8 cellular contexts compared by ENCODE assay signal in genomic region chr4:56979674-56980073, GRCh38. TPM values are rescaled to one million over a fixed set of nuclear protein-coding genes. Genes with fewer than 3 reads are reported as not detected.
DNase-seq lines count a peak whose midpoint lies in the region; ATAC-seq and FAIRE-seq lines count a peak whose summit lies in the region.

No MANE protein-coding gene starts in this region.

- H3K36me3 ChIP-seq in ES-I3 (ENCODE audit: insufficient read depth, low read length) = peaks cover 2% of the 10 kb centered on the region

- DNase-seq in OCI-M1 (lab: John Stamatoyannopoulos, UW) (peak; percentile 65), islet precursor cell (peak; percentile 66), frontal cortex (ENCODE audit: low spot score in 2 of 2) (no peak), cerebellar nuclear complex (lab: John Stamatoyannopoulos, UW) (no peak), NCI-H1105 treated with DMSO at 0.1 percent for 48 hours (lab: John Stamatoyannopoulos, UW) (no peak)
- peak; percentile 61 for DNase-seq in activated naive CD8-positive, alpha-beta T cell treated with anti-CD3 and anti-CD28 coated beads, Interleukin-2, amount 10 ng/mL, durations not matched to agents 7 days and 5 days
- peak; percentile 40 for DNase-seq in stimulated activated CD4-positive, alpha-beta T cell treated with anti-CD3 and anti-CD28 coated beads, Interleukin-4, amount 100 ng/mL, for 1 hour

- H3K27me3 Mint-ChIP-seq in activated naive CD8-positive, alpha-beta T cell treated with anti-CD3 and anti-CD28 coated beads, Interleukin-2, amount 10 ng/mL, durations not matched to agents 7 days and 5 days = no peaks in the 10 kb centered on the region

- H3K27ac Mint-ChIP-seq in activated naive CD8-positive, alpha-beta T cell treated with anti-CD3 and anti-CD28 coated beads, Interleukin-2, amount 10 ng/mL, durations not matched to agents 7 days and 5 days = peak overlapping the region; percentile 99

- POLR2A ChIA-PET in activated naive CD8-positive, alpha-beta T cell treated with anti-CD3 and anti-CD28 coated beads, Interleukin-2, amount 10 ng/mL, durations not matched to agents 7 days and 5 days (lab: Charles Lee) = interaction anchor here (0.7 to 4.7 kb wide), 11 partner anchors 9 to 592 kb away, joined by 3 to 107 read pairs (median 10); partner anchors contain the start of genes AASDH, IGFBP7, PAICS and PPAT

- no peaks in the 10 kb centered on the region for H3K9me3 ChIP-seq in ES-I3 (ENCODE audit: control insufficient read depth, insufficient read depth, low read length)

- no peaks in the 10 kb centered on the region; the same call in 1 of the 2 replicates for H3K4me1 ChIP-seq in ES-I3 (ENCODE audit: insufficient read depth, low read length)

- no peak for FAIRE-seq in frontal cortex (lab: Jason Lieb, UNC)

- peaks cover 16% of the 10 kb centered on the region for H3K36me3 Mint-ChIP-seq in activated naive CD8-positive, alpha-beta T cell treated with anti-CD3 and anti-CD28 coated beads, Interleukin-2, amount 10 ng/mL, durations not matched to agents 7 days and 5 days

- no peak for ATAC-seq in activated naive CD8-positive, alpha-beta T cell treated with anti-CD3 and anti-CD28 coated beads, Interleukin-2, amount 10 ng/mL, durations not matched to agents 7 days and 5 days (ENCODE audit: low read depth)

- H3K9me3 Mint-ChIP-seq in activated naive CD8-positive, alpha-beta T cell treated with anti-CD3 and anti-CD28 coated beads, Interleukin-2, amount 10 ng/mL, durations not matched to agents 7 days and 5 days = no peaks in the 10 kb centered on the region

- H3K4me3 Mint-ChIP-seq in activated naive CD8-positive, alpha-beta T cell treated with anti-CD3 and anti-CD28 coated beads, Interleukin-2, amount 10 ng/mL, durations not matched to agents 7 days and 5 days = peak overlapping the region; percentile 99

- H3K4me1 Mint-ChIP-seq in activated naive CD8-positive, alpha-beta T cell treated with anti-CD3 and anti-CD28 coated beads, Interleukin-2, amount 10 ng/mL, durations not matched to agents 7 days and 5 days = peaks cover 41% of the 10 kb centered on the region

- peak overlapping the region; percentile 100; the same call in 1 of the 2 replicates for H3K9ac ChIP-seq in ES-I3 (ENCODE audit: low read depth, low read length)

RNA-seq across cellular contexts. Expression of gene POLR2B, which starts 1.0 kb away (rescaled TPM):
- 100 to 1,000 TPM; 117 TPM for total RNA-seq in activated naive CD8-positive, alpha-beta T cell treated with anti-CD3 and anti-CD28 coated beads, Interleukin-2, amount 10 ng/mL, durations not matched to agents 7 days and 5 days
- 247 TPM for total RNA-seq in frontal cortex

RNA-seq across cellular contexts. Expression of gene NOA1, which starts 2.3 kb away (rescaled TPM):
- 10 to 100 TPM; 22.4 to 23.6 TPM for total RNA-seq in activated naive CD8-positive, alpha-beta T cell treated with anti-CD3 and anti-CD28 coated beads, Interleukin-2, amount 10 ng/mL, durations not matched to agents 7 days and 5 days
- 19.6 TPM for total RNA-seq in frontal cortex

Comparison
In these comparisons a context has a peak if more than half of its experiments do, and no peak if none do; other contexts are left out.
1. DNase-seq: peak in OCI-M1 (single experiment), activated naive CD8-positive, alpha-beta T cell treated with anti-CD3 and anti-CD28 coated beads, Interleukin-2, amount 10 ng/mL, durations not matched to agents 7 days and 5 days (single experiment), islet precursor cell (single experiment) and stimulated activated CD4-positive, alpha-beta T cell treated with anti-CD3 and anti-CD28 coated beads, Interleukin-4, amount 100 ng/mL, for 1 hour (single experiment); none in frontal cortex (0 of 2), cerebellar nuclear complex (0 of 2) and NCI-H1105 treated with DMSO at 0.1 percent for 48 hours (single experiment).